33 cellular contexts compared by ENCODE assay signal in the genomic region with DNA sequence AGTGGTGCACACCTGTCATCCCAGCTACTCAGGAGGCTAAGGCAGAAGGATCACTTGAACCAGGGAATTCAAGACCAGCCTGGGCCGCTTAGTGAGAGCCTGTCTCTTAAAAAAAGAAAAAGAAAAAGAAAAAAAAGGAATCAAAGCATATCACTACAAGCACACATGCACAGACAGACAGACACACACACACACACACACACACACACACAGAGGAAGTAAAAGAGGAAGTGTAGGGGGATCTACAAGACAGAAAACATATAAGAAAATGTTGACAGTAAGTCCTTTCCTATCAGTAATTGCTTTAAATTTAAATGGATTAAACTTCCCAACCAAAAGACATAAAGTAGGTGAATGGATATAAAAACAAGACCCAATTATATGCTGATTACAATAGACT.
DNase-seq lines count a peak whose midpoint lies in the region; ATAC-seq, FAIRE-seq and TF ChIP-seq lines count a peak whose summit lies in the region.
"Had no signal": no experiment of that assay in that cellular context is flagged by ENCODE, and none has a peak within 500 bp of the region (broad histone marks: within the 10 kb centered on the region; RNA-seq: fewer than 3 reads in every experiment).

No MANE protein-coding gene starts in this region.

- in situ Hi-C loops in K562 (cut with MboI), result loop anchor here (10.0 kb wide), 1 partner anchor 275 kb away; no protein-coding TSS in a partner anchor

- no peak for TF ChIP-seq RAD21 in K562 (CRISPR knock-in tag; conservative IDR thresholded peaks at IDR 0.05 in 1 of 2, IDR thresholded peaks at IDR 0.05 in 1 of 2)

- H3K36me3 ChIP-seq in OCI-LY7 (ENCODE audit: insufficient read depth, low read length), result peaks cover 25% of the 10 kb centered on the region
- peaks cover 37% of the 10 kb centered on the region for H3K36me3 ChIP-seq in K562 (ENCODE audit: control insufficient read depth, insufficient read depth, low read length)

- CTCF ChIA-PET in OCI-LY7 (lab: Charles Lee; ENCODE audit: unreplicated experiment) (no interaction called here), K562 (lab: Yijun Ruan, JAX; ENCODE audit: low intra/inter-chr PET ratio) (no interaction called here)

- TF ChIP-seq CTCF in OCI-LY7 (conservative IDR thresholded peaks at IDR 0.05; ENCODE audit: low read length) (no peak), K562 (IDR thresholded peaks at IDR 0.05 in 2 of 3, conservative IDR thresholded peaks at IDR 0.05 in 1 of 3; ENCODE audit: insufficient read depth in 2 of 3, low read depth in 1 of 3, low read length in 3 of 3) (no peak)

- ATAC-seq in K562 (no peak), HG03045 (IDR thresholded peaks at IDR 0.05; ENCODE audit: unreplicated experiment) (no peak)
- ATAC-seq: gastroesophageal sphincter, left cardiac atrium, mucosa of descending colon had no signal

- TF ChIP-seq POLR2A in K562 (conservative IDR thresholded peaks at IDR 0.05), result no peak

- DNase-seq in GF-D8 (lab: John Stamatoyannopoulos, UW), result peak; percentile 5
- peak; percentile 65 to 66 for DNase-seq in Kasumi-1 (lab: John Stamatoyannopoulos, UW)
- DNase-seq in OCI-LY7 (ENCODE audit: low spot score), result peak; percentile 14
- DNase-seq in K562 (ENCODE audit: extremely low read depth in 1 of 4, low spot score in 3 of 4), result no peak
- no peak for DNase-seq in stimulated activated CD4-positive, alpha-beta T cell treated with anti-CD3 and anti-CD28 coated beads, Interleukin-4, amount 100 ng/mL, for 1 hour
- DNase-seq in stimulated activated naive CD4-positive, alpha-beta T cell treated with Interleukin-2 at 50 U/mL for 16 hours (lab: John Stamatoyannopoulos, UW), result no peak
- DNase-seq in DMS 273 treated with DMSO at 0.1 percent for 48 hours (lab: John Stamatoyannopoulos, UW), result no peak
- DNase-seq: activated CD4-positive, alpha-beta T cell treated with anti-CD3 and anti-CD28 coated beads, Interleukin-2, amount 10 ng/mL, durations not matched to agents 24 days and 14 days; activated CD8-positive, alpha-beta memory T cell treated with anti-CD3 and anti-CD28 coated beads for 24 hours; activated effector memory CD4-positive, alpha-beta T cell treated with Interleukin-2 at 50 U/mL for 16 hours; activated naive CD8-positive, alpha-beta T cell treated with anti-CD3 and anti-CD28 coated beads for 36 hours; activated T-cell treated with anti-CD3 and anti-CD28 coated beads for 4 hours; COR-L47; DMS53; HFFc6; IMR-90; left cardiac atrium; mucosa of descending colon; NCI-H1417 treated with DMSO at 0.1 percent for 48 hours; NCI-H2081; NCI-H2227 treated with DMSO at 0.1 percent for 48 hours; NCI-H526; nephron progenitor cell; sigmoid colon; stimulated activated CD4-positive, alpha-beta T cell treated with anti-CD3 and anti-CD28 coated beads, Interleukin-12 subunit alpha, Interleukin-12 subunit beta, amount 100 ng/mL, for 4 hours; stimulated activated CD4-positive, alpha-beta T cell treated with anti-CD3 and anti-CD28 coated beads, Interleukin-2, amount 100 ng/mL, for 48 hours had no signal

- no peak overlapping the region for H3K4me2 ChIP-seq in OCI-LY7 (ENCODE audit: low read length)
- no peak overlapping the region for H3K4me2 ChIP-seq in K562 (ENCODE audit: insufficient read depth, low read length)
- H3K4me2 ChIP-seq: BLaER1 had no signal

- no peak for FAIRE-seq in K562 (lab: Jason Lieb, UNC)
- FAIRE-seq: colon had no signal

- H3K9me1 ChIP-seq in K562 (ENCODE audit: control insufficient read depth, insufficient read depth, low read length), result no peaks in the 10 kb centered on the region

- BruUV-seq in OCI-LY7 (replicated peaks; lab: Mats Ljungman, UMichigan) (no TSS peak), K562 (replicated peaks; lab: Mats Ljungman, UMichigan) (no TSS peak)

- H3K4me1 ChIP-seq in OCI-LY7 (ENCODE audit: insufficient read depth, low read length, poor library complexity, severe bottlenecking) (peaks cover 5% of the 10 kb centered on the region), K562 (replicated peaks in 1 of 2; ENCODE audit: control insufficient read depth in 2 of 2, insufficient read depth in 2 of 2, low read length in 2 of 2) (no peaks in the 10 kb centered on the region; a peak in 1 of 5 replicates)
- H3K4me1 ChIP-seq: BLaER1, gastroesophageal sphincter, sigmoid colon had no signal

- no peak overlapping the region for H2AFZ ChIP-seq in OCI-LY7 (ENCODE audit: low read length)
- H2AFZ ChIP-seq in K562 (ENCODE audit: low read depth, low read length), result no peak overlapping the region

- H3K9me2 ChIP-seq in OCI-LY7 (ENCODE audit: insufficient read depth, low read length), result no peaks in the 10 kb centered on the region

- TF ChIP-seq EP300 in K562 (IDR thresholded peaks at IDR 0.05; ENCODE audit: low read length), result no peak

- POLR2A ChIA-PET in OCI-LY7 (lab: Charles Lee), result no interaction called here
- POLR2A ChIA-PET in K562 (lab: Yijun Ruan, JAX), result interaction anchor here (0.5 kb wide), 1 partner anchor 402 kb away, joined by 4 read pairs; no protein-coding TSS in a partner anchor

- 93% methylated on average over 1 of the region's 1 CpG for WGBS in K562 (ENCODE audit: insufficient coverage, low coverage, missing lambda C conversion rate)

- H3K27ac ChIP-seq in OCI-LY7 (ENCODE audit: low read depth, low read length, poor library complexity, severe bottlenecking) (no peak overlapping the region), K562 (ENCODE audit: extremely low read depth, low read depth, low read length) (no peak overlapping the region)
- H3K27ac ChIP-seq: ascending aorta, BLaER1, gastroesophageal sphincter, sigmoid colon, SK-N-MC, tibial nerve had no signal

- no peaks in the 10 kb centered on the region for H3K27me3 ChIP-seq in K562 (ENCODE audit: control insufficient read depth in 2 of 2, insufficient read depth in 2 of 2, low read length in 2 of 2)
- H3K27me3 ChIP-seq: ascending aorta, BLaER1, gastroesophageal sphincter, sigmoid colon, tibial nerve had no signal

- H3K9me3 ChIP-seq in OCI-LY7 (ENCODE audit: low read length) (no peaks in the 10 kb centered on the region), K562 (replicated peaks; ENCODE audit: control insufficient read depth, insufficient read depth, low read depth, low read length) (no peaks in the 10 kb centered on the region)
- H3K9me3 ChIP-seq: ascending aorta, BLaER1, gastroesophageal sphincter, mucosa of descending colon, sigmoid colon, tibial nerve had no signal

- H3K79me2 ChIP-seq in OCI-LY7 (ENCODE audit: insufficient read depth, low read depth, low read length) (peaks cover 21% of the 10 kb centered on the region; the same call in 1 of the 2 replicates), K562 (ENCODE audit: control insufficient read depth, insufficient read depth, low read length) (peaks cover 39% of the 10 kb centered on the region)

- no peak overlapping the region for H3K9ac ChIP-seq in K562 (ENCODE audit: insufficient read depth in 1 of 2, low read depth in 2 of 2, low read length in 2 of 2)
- H3K9ac ChIP-seq: BLaER1 had no signal

- H3K4me3 ChIP-seq in OCI-LY7 (ENCODE audit: low read depth, low read length, poor library complexity, severe bottlenecking) (no peak overlapping the region), K562 (no peak overlapping the region)
- H3K4me3 ChIP-seq: ascending aorta, BLaER1, gastroesophageal sphincter, mucosa of descending colon, sigmoid colon, SK-N-MC, tibial nerve had no signal

- intact Hi-C loops in OCI-LY7 (cut with micrococcal nuclease; ENCODE audit: unreplicated experiment) (no loop called here), K562 (cut with micrococcal nuclease) (loop anchor here (10.0 kb wide), 1 partner anchor 185 kb away; a partner anchor contains a TSS)

- no peaks in the 10 kb centered on the region; the same call in 1 of the 2 replicates for H4K20me1 ChIP-seq in OCI-LY7 (ENCODE audit: insufficient read depth, low read length)
- H4K20me1 ChIP-seq in K562 (replicated peaks; ENCODE audit: control insufficient read depth, insufficient read depth, low read length), result no peaks in the 10 kb centered on the region
- H4K20me1 ChIP-seq: BLaER1 had no signal

TF ChIP-seq in K562, 482 proteins besides CTCF, POLR2A, EP300 and RAD21:
- TF ChIP-seq NCOR1 (IDR thresholded peaks at IDR 0.05), result peak; percentile 18; the same call in 1 of the 2 replicates
- TF ChIP-seq ETV6 (IDR thresholded peaks at IDR 0.05; ENCODE audit: borderline replicate concordance in 1 of 2, low read depth in 2 of 2, low read length in 1 of 2), result 0 out of 4 replicates have a peak, but pooled peaks of 1 of the 2 experiments have one; percentile 37
- no peak for TF ChIP-seq ETV6 (CRISPR knock-in tag; IDR thresholded peaks at IDR 0.05; ENCODE audit: borderline replicate concordance)
- TF ChIP-seq FOXA1 (IDR thresholded peaks at IDR 0.05; ENCODE audit: borderline replicate concordance), result no peak
- no peak for TF ChIP-seq HDGF (IDR thresholded peaks at IDR 0.05)
- TF ChIP-seq KDM1A (IDR thresholded peaks at IDR 0.05), result peak; percentile 14 to 37; a peak in 1 of 4 replicates
- TF ChIP-seq RHOXF2B (CRISPR knock-in tag; conservative IDR thresholded peaks at IDR 0.05), result no peak
- TF ChIP-seq SPI1 (IDR thresholded peaks at IDR 0.05; ENCODE audit: borderline replicate concordance, low read depth, low read length), result peak; percentile 86; the same call in 1 of the 2 replicates

Comparison
In these comparisons a context has a peak if more than half of its experiments do, and no peak if none do; other contexts are left out.
1. DNase-seq: peak in GF-D8 (single experiment), Kasumi-1 (2 of 2) and OCI-LY7 (single experiment); none in K562 (0 of 4), stimulated activated CD4-positive, alpha-beta T cell treated with anti-CD3 and anti-CD28 coated beads, Interleukin-4, amount 100 ng/mL, for 1 hour (single experiment), stimulated activated naive CD4-positive, alpha-beta T cell treated with Interleukin-2 at 50 U/mL for 16 hours (single experiment) and DMS 273 treated with DMSO at 0.1 percent for 48 hours (single experiment).